ENCODE assay signal across 9 cellular contexts in genomic region chr12:6647083-6647604, GRCh38. TPM values are rescaled to one million over a fixed set of nuclear protein-coding genes. Genes with fewer than 3 reads are reported as not detected.
A peak's percentile ranks its signal among the peaks of the same experiment; 100 is the strongest.
DNase-seq lines count a peak whose midpoint lies in the region; ATAC-seq, FAIRE-seq and TF ChIP-seq lines count a peak whose summit lies in the region.
"Had no signal": no experiment of that assay in that cellular context is flagged by ENCODE, and none has a peak within 500 bp of the region (broad histone marks: within the 10 kb centered on the region; RNA-seq: fewer than 3 reads in every experiment).

TSS of gene ACRBP (minus strand) at chr12:6647432. CDS start at chr12:6647366, 66 bp downstream.

- DNase-seq in ELF-1 (ENCODE audit: low read depth, low spot score) (peak; percentile 87), NB4 (ENCODE audit: low read depth) (peak; percentile 82), GM12878 (ENCODE audit: low read depth, low spot score) (no peak), hippocampal formation (lab: John Stamatoyannopoulos, UW) (peak; percentile 15 to 64)

- TF ChIP-seq CTCF in NB4 (IDR thresholded peaks at IDR 0.05; ENCODE audit: low read depth, low read length) (no peak), GM12878 (IDR thresholded peaks at IDR 0.05 in 2 of 3, conservative IDR thresholded peaks at IDR 0.05 in 1 of 3; ENCODE audit: control insufficient read depth in 2 of 3, extremely low read depth in 1 of 3, insufficient read depth in 1 of 3, low read depth in 3 of 3, low read length in 3 of 3) (no peak)

- WGBS in GM12878 (ENCODE audit: insufficient coverage, insufficient replicate concordance, low lambda C conversion rate, missing lambda C conversion rate), result 10% methylated on average over 28 of the region's 38 CpGs

- RAD21 ChIA-PET in GM12878 (lab: Charles Lee; ENCODE audit: unreplicated experiment), result no interaction called here

- peak within 1 kb of the TSS; percentile 62 for H3K9ac ChIP-seq in GM12878 (ENCODE audit: control insufficient read depth, insufficient read depth, low read length)
- H3K9ac ChIP-seq in rectal smooth muscle tissue (ENCODE audit: low read length), result no peak within 1 kb of the TSS

- peak; percentile 93 for ATAC-seq in GM12878
- ATAC-seq in GM19328 (IDR thresholded peaks at IDR 0.05; ENCODE audit: unreplicated experiment), result no peak
- ATAC-seq in HG02884 (IDR thresholded peaks at IDR 0.05; ENCODE audit: unreplicated experiment), result no peak
- ATAC-seq in GM18502 (IDR thresholded peaks at IDR 0.05; ENCODE audit: poor library complexity, unreplicated experiment), result no peak

- H3K4me1 ChIP-seq in GM12878 (ENCODE audit: control insufficient read depth, insufficient read depth, low read length), result peaks cover 14% of the 10 kb centered on the region
- H3K4me1 ChIP-seq in rectal smooth muscle tissue (ENCODE audit: control insufficient read depth, insufficient read depth, low read length), result no peaks in the 10 kb centered on the region

- BruUV-seq in GM12878 (replicated peaks; lab: Mats Ljungman, UMichigan), result no TSS peak

- H3K27me3 ChIP-seq in GM12878 (replicated peaks in 1 of 2; ENCODE audit: control insufficient read depth in 2 of 2, insufficient read depth in 2 of 2, low read length in 1 of 2) (no peaks in the 10 kb centered on the region), rectal smooth muscle tissue (ENCODE audit: control insufficient read depth, insufficient read depth, low read length) (no peaks in the 10 kb centered on the region)

- no peak within 1 kb of the TSS; the same call in 1 of the 2 replicates for H3K27ac ChIP-seq in GM12878 (ENCODE audit: control insufficient read depth, insufficient read depth)
- H3K27ac ChIP-seq in rectal smooth muscle tissue (ENCODE audit: low read depth, low read length), result no peak within 1 kb of the TSS

- peaks cover 15% of the 10 kb centered on the region for H3K9me3 ChIP-seq in GM12878 (replicated peaks; ENCODE audit: control insufficient read depth, insufficient read depth, low read length)

- intact Hi-C loops in GM12878 (cut with micrococcal nuclease; ENCODE audit: unreplicated experiment), result no loop called here

- SMC1A ChIA-PET in GM12878 (lab: Charles Lee; ENCODE audit: uncharacterized antibody, unreplicated experiment), result interaction anchor here (1.0 to 3.7 kb wide), 4 partner anchors 8 to 29 kb away, joined by 3 to 16 read pairs (median 5); partner anchors contain the start of gene LPAR5

- POLR2A ChIA-PET in GM12878 (lab: Charles Lee), result interaction anchor here (0.7 to 1.0 kb wide), 3 partner anchors 10 to 17 kb away, joined by 3 to 6 read pairs (median 4); no protein-coding TSS in a partner anchor

- no peak for FAIRE-seq in GM12878 (lab: Jason Lieb, UNC)

- CTCF ChIA-PET in GM12878 (lab: Yijun Ruan, JAX), result interaction anchor here (1.0 to 1.5 kb wide), 5 partner anchors 12 to 77 kb away, joined by 3 to 5 read pairs (median 4); no protein-coding TSS in a partner anchor

- no peak for TF ChIP-seq EP300 in GM12878 (IDR thresholded peaks at IDR 0.05; ENCODE audit: borderline replicate concordance in 1 of 2, control insufficient read depth in 1 of 2, low read depth in 2 of 2, low read length in 2 of 2)

- no peak for TF ChIP-seq RAD21 in GM12878 (IDR thresholded peaks at IDR 0.05; ENCODE audit: insufficient read depth, low read depth, low read length)

- in situ Hi-C loops in GM12878 (cut with MboI), result no loop called here

- H3K79me2 ChIP-seq in GM12878 (ENCODE audit: control insufficient read depth, insufficient read depth, low read length), result no peaks in the 10 kb centered on the region

- H2AFZ ChIP-seq in GM12878 (ENCODE audit: control insufficient read depth, low read depth, low read length), result peak within 1 kb of the TSS; percentile 64

- H3K36me3 ChIP-seq in GM12878 (ENCODE audit: control insufficient read depth in 2 of 2, insufficient read depth in 2 of 2, low read length in 1 of 2) (peaks cover 0 to 3% of the 10 kb centered on the region in 2 experiments; a peak in 2 of 4 replicates), rectal smooth muscle tissue (ENCODE audit: control insufficient read depth, insufficient read depth, low read length) (peaks cover 13% of the 10 kb centered on the region)

- peak within 1 kb of the TSS; percentile 55 for H3K4me3 ChIP-seq in NB4 (ENCODE audit: low read depth, low read length)
- peak within 1 kb of the TSS; percentile 49 for H3K4me3 ChIP-seq in GM12878
- peak within 1 kb of the TSS; percentile 66 for H3K4me3 ChIP-seq in rectal smooth muscle tissue (ENCODE audit: low read length)

- no peaks in the 10 kb centered on the region for H4K20me1 ChIP-seq in GM12878 (ENCODE audit: control insufficient read depth, insufficient read depth)

- TF ChIP-seq POLR2A in NB4 (IDR thresholded peaks at IDR 0.05; ENCODE audit: extremely low read depth, insufficient read length) (peak; percentile 71), GM12878 (IDR thresholded peaks at IDR 0.05; ENCODE audit: low read depth, low read length) (peak; percentile 19; the same call in 1 of the 2 replicates)

- peak within 1 kb of the TSS; percentile 46 for H3K4me2 ChIP-seq in GM12878 (ENCODE audit: control insufficient read depth, insufficient read depth)

TF ChIP-seq in GM12878, 131 proteins besides CTCF, POLR2A, EP300 and RAD21 (continues in another document):
- TF ChIP-seq NR2C2 (IDR thresholded peaks at IDR 0.05; ENCODE audit: borderline replicate concordance, control insufficient read depth, insufficient read length, low read depth), result no peak
- no peak for TF ChIP-seq KLF5 (IDR thresholded peaks at IDR 0.05; ENCODE audit: partially characterized antibody)
- TF ChIP-seq POLR2AphosphoS5 (IDR thresholded peaks at IDR 0.05; ENCODE audit: low read length), result no peak
- no peak for TF ChIP-seq SMAD1 (IDR thresholded peaks at IDR 0.05; ENCODE audit: low read depth, partially characterized antibody)
- TF ChIP-seq SUZ12 (IDR thresholded peaks at IDR 0.05; ENCODE audit: unreplicated experiment), result no peak
- no peak for TF ChIP-seq SP1 (IDR thresholded peaks at IDR 0.05; ENCODE audit: low read depth, low read length)
- TF ChIP-seq DPF2 (IDR thresholded peaks at IDR 0.05), result no peak
- no peak for TF ChIP-seq ZNF207 (IDR thresholded peaks at IDR 0.05; ENCODE audit: borderline replicate concordance)
- no peak for TF ChIP-seq RB1 (IDR thresholded peaks at IDR 0.05; ENCODE audit: borderline replicate concordance)
- TF ChIP-seq HCFC1 (IDR thresholded peaks at IDR 0.05; ENCODE audit: low read length), result no peak
- no peak for TF ChIP-seq CBX3 (IDR thresholded peaks at IDR 0.05; ENCODE audit: borderline replicate concordance, low read depth)
- no peak for TF ChIP-seq PKNOX1 (IDR thresholded peaks at IDR 0.05)
- no peak for TF ChIP-seq BACH1 (IDR thresholded peaks at IDR 0.05; ENCODE audit: borderline replicate concordance)
- no peak for TF ChIP-seq ZNF24 (IDR thresholded peaks at IDR 0.05)
- 0 out of 4 replicates have a peak, but pooled peaks of 1 of the 2 experiments have one; percentile 13 for TF ChIP-seq IKZF2 (IDR thresholded peaks at IDR 0.05)
- TF ChIP-seq BHLHE40 (IDR thresholded peaks at IDR 0.05; ENCODE audit: borderline replicate concordance in 1 of 2, low read depth in 2 of 2, low read length in 1 of 2), result peak in 1 of 2 experiments; percentile 67; a peak in 2 of 4 replicates
- no peak for TF ChIP-seq LARP7 (IDR thresholded peaks at IDR 0.05)

RNA-seq across cellular contexts. Expression of gene ACRBP, which starts in this region (rescaled TPM):
- total RNA-seq in GM12878 (2013; cell fraction: nucleolus; rRNA removed), result 4.5 and 4.9 TPM in 2 replicates
- total RNA-seq in GM12878 (2014; rRNA removed) (0.27 and 1.1 TPM in 2 replicates), GM12878 (2014; rRNA removed; fragmentation: Illumina TruSeq; extraction: Trizol) (0.69 and 1.1 TPM in 2 replicates), GM12878 (2021) (1.4 and 1.8 TPM in 2 replicates)
- 0.55 TPM for polyA plus RNA-seq in GM12878 (2011; ENCODE audit: low read depth)
- polyA plus RNA-seq in GM12878 (2011; rRNA removed) (0.80 and 0.84 TPM in 2 replicates), GM12878 (2014; fragmentation: Illumina TruSeq; extraction: Trizol) (0.75 and 1.5 TPM in 2 replicates), GM12878 (2014; fragmentation: Nextera tagmentation; extraction: Ambion mirVana) (under 1 TPM; 0.64 to 0.80 TPM), GM12878 (2014; rRNA removed) (0.80 and 0.94 TPM in 2 replicates), GM12878 (2016; fragmentation: Nextera tagmentation; extraction: Ambion mirVana) (1 to 10 TPM in 1 of 2 experiments, under 1 TPM in 1; 0.54 to 1.3 TPM)
- 0.94 and 1.2 TPM in 2 replicates for polyA plus RNA-seq in GM12878 (2011; cell fraction: cytosol; rRNA removed)
- 4.5 and 4.6 TPM in 2 replicates for polyA plus RNA-seq in GM12878 (2011; cell fraction: nucleus; rRNA removed)
- polyA plus RNA-seq in GM12878 (2012), result 0.73 and 1.9 TPM in 2 replicates
- polyA minus RNA-seq in GM12878 (2011; rRNA and poly(A)+ RNA removed), result 1.3 and 3.7 TPM in 2 replicates
- not detected in 2 replicates for polyA minus RNA-seq in GM12878 (2011; cell fraction: cytosol; rRNA and poly(A)+ RNA removed)
- 2.3 and 2.4 TPM in 2 replicates for polyA minus RNA-seq in GM12878 (2011; cell fraction: nucleus; rRNA and poly(A)+ RNA removed)
- total RNA-seq: M059J had no signal
